ENCODE assay signal across 20 cellular contexts in genomic region chr22:46756097-46756496, GRCh38. TPM values are rescaled to one million over a fixed set of nuclear protein-coding genes. Genes with fewer than 3 reads are reported as not detected.
DNase-seq lines count a peak whose midpoint lies in the region; ATAC-seq, FAIRE-seq and TF ChIP-seq lines count a peak whose summit lies in the region.
"Had no signal": no experiment of that assay in that cellular context is flagged by ENCODE, and none has a peak within 500 bp of the region (broad histone marks: within the 10 kb centered on the region; RNA-seq: fewer than 3 reads in every experiment).

No MANE protein-coding gene starts in this region.

- FAIRE-seq in D721Med (lab: Jason Lieb, UNC), result no peak

- H3K4me3 ChIP-seq in mesendoderm (ENCODE audit: low read length), result no peak overlapping the region
- H3K4me3 ChIP-seq in gastrocnemius medialis, result no peak overlapping the region

- H3K56ac ChIP-seq in mesendoderm (ENCODE audit: low read length), result no peak overlapping the region

- H3K36me3 Mint-ChIP-seq in activated naive CD4-positive, alpha-beta T cell treated with anti-CD3 and anti-CD28 coated beads, Interleukin-2, amount 50 U/mL, for 24 hours, result peaks cover 3% of the 10 kb centered on the region
- H3K36me3 Mint-ChIP-seq in CD4-positive, alpha-beta T cell (ENCODE audit: low read depth), result peaks cover 5% of the 10 kb centered on the region
- peaks cover 22% of the 10 kb centered on the region for H3K36me3 Mint-ChIP-seq in activated T-helper 17 cell treated with anti-CD3 and anti-CD28 coated beads, Interleukin-2, amount 50 U/mL, for 72 hours (ENCODE audit: low read depth)

- H3K9ac ChIP-seq in mesendoderm (ENCODE audit: low read length), result no peak overlapping the region
- H3K9ac ChIP-seq: KMS-11 had no signal

- in situ Hi-C loops in gastrocnemius medialis (cut with MboI; ENCODE audit: low sequenced_read_pairs in 4 of 4), result no loop called here

- TF ChIP-seq POLR2A in gastrocnemius medialis (IDR thresholded peaks at IDR 0.05), result no peak

- CTCF ChIA-PET in CD4-positive, alpha-beta T cell (lab: Charles Lee), result interaction anchor here (11.7 kb wide), 1 partner anchor 46 kb away, joined by 130 read pairs; no protein-coding TSS in a partner anchor

- H3K4me1 ChIP-seq in mesendoderm (ENCODE audit: control insufficient read depth, low read depth, low read length) (no peaks in the 10 kb centered on the region), gastrocnemius medialis (peaks cover 32 to 39% of the 10 kb centered on the region in 2 donors)

- H3K27ac ChIP-seq in CD4-positive, alpha-beta T cell (ENCODE audit: low read depth, low read length), result peak overlapping the region; percentile 31
- H3K27ac ChIP-seq in mesendoderm (ENCODE audit: low read depth, low read length) (no peak overlapping the region), gastrocnemius medialis (no peak overlapping the region)
- H3K27ac ChIP-seq: 22Rv1, KMS-11 had no signal

- no peaks in the 10 kb centered on the region for H3K36me3 ChIP-seq in mesendoderm (ENCODE audit: control insufficient read depth, insufficient read depth, low read length)
- H3K36me3 ChIP-seq in gastrocnemius medialis, result no peaks in the 10 kb centered on the region

- peaks cover 28% of the 10 kb centered on the region for H3K4me1 Mint-ChIP-seq in activated naive CD4-positive, alpha-beta T cell treated with anti-CD3 and anti-CD28 coated beads, Interleukin-2, amount 50 U/mL, for 24 hours
- H3K4me1 Mint-ChIP-seq in CD4-positive, alpha-beta T cell (ENCODE audit: low read depth), result peaks cover 23% of the 10 kb centered on the region
- H3K4me1 Mint-ChIP-seq in activated T-helper 17 cell treated with anti-CD3 and anti-CD28 coated beads, Interleukin-2, amount 50 U/mL, for 72 hours, result peaks cover 22% of the 10 kb centered on the region

- H2BK120ac ChIP-seq in mesendoderm (ENCODE audit: low read depth, low read length), result no peak overlapping the region

- H4K8ac ChIP-seq in mesendoderm (ENCODE audit: low read depth, low read length), result no peak overlapping the region

- peak overlapping the region; percentile 38 for H3K27ac Mint-ChIP-seq in activated naive CD4-positive, alpha-beta T cell treated with anti-CD3 and anti-CD28 coated beads, Interleukin-2, amount 50 U/mL, for 24 hours
- peak overlapping the region; percentile 16 for H3K27ac Mint-ChIP-seq in CD4-positive, alpha-beta T cell
- H3K27ac Mint-ChIP-seq in activated T-helper 17 cell treated with anti-CD3 and anti-CD28 coated beads, Interleukin-2, amount 50 U/mL, for 72 hours, result peak overlapping the region; percentile 26

- peaks cover 4% of the 10 kb centered on the region for H3K79me1 ChIP-seq in mesendoderm (ENCODE audit: low read length)

- H3K79me2 ChIP-seq in mesendoderm (ENCODE audit: control insufficient read depth, insufficient read depth, low read length), result peaks cover 2% of the 10 kb centered on the region

- H3K4me3 Mint-ChIP-seq in activated naive CD4-positive, alpha-beta T cell treated with anti-CD3 and anti-CD28 coated beads, Interleukin-2, amount 50 U/mL, for 24 hours, result no peak overlapping the region
- no peak overlapping the region for H3K4me3 Mint-ChIP-seq in CD4-positive, alpha-beta T cell
- H3K4me3 Mint-ChIP-seq in activated T-helper 17 cell treated with anti-CD3 and anti-CD28 coated beads, Interleukin-2, amount 50 U/mL, for 72 hours, result no peak overlapping the region
- H3K4me3 Mint-ChIP-seq: CD4-positive, alpha-beta memory T cell had no signal

- H3K18ac ChIP-seq in mesendoderm (ENCODE audit: low read length), result no peak overlapping the region

- H3K27me3 ChIP-seq in CD4-positive, alpha-beta T cell (ENCODE audit: control insufficient read depth, insufficient read depth, low read length), result no peaks in the 10 kb centered on the region
- H3K27me3 ChIP-seq in mesendoderm (ENCODE audit: insufficient read depth, low read length, poor library complexity) (no peaks in the 10 kb centered on the region), gastrocnemius medialis (no peaks in the 10 kb centered on the region)

- no CpG with 5 or more reads among the region's 1 CpG for WGBS in mesendoderm (ENCODE audit: extremely low coverage, insufficient coverage, low lambda C conversion rate)

- H4K5ac ChIP-seq in mesendoderm (ENCODE audit: low read length), result no peak overlapping the region

- DNase-seq in activated naive CD4-positive, alpha-beta T cell treated with anti-CD3 and anti-CD28 coated beads, Interleukin-2, amount 50 U/mL, for 16 hours, result no peak
- no peak for DNase-seq in CD4-positive, alpha-beta T cell
- peak; percentile 51 for DNase-seq in mesendoderm
- no peak for DNase-seq in gastrocnemius medialis
- DNase-seq in D721Med (ENCODE audit: insufficient read length, low spot score), result no peak
- DNase-seq in HuH-7.5 (ENCODE audit: low spot score), result no peak
- DNase-seq: CD4-positive, alpha-beta memory T cell; GF-D8; H7; NCI-H1417 treated with DMSO at 0.1 percent for 48 hours; NCI-H187 treated with DMSO at 0.1 percent for 48 hours; NCI-H2227 treated with DMSO at 0.1 percent for 48 hours; NCI-H510A treated with DMSO at 0.1 percent for 48 hours; NCI-H82; OCI-M1; SIG-M5 had no signal

- no peak overlapping the region for H2AK5ac ChIP-seq in mesendoderm (ENCODE audit: low read length)

- H3K27me3 Mint-ChIP-seq in activated naive CD4-positive, alpha-beta T cell treated with anti-CD3 and anti-CD28 coated beads, Interleukin-2, amount 50 U/mL, for 24 hours, result no peaks in the 10 kb centered on the region
- no peaks in the 10 kb centered on the region for H3K27me3 Mint-ChIP-seq in CD4-positive, alpha-beta T cell
- H3K27me3 Mint-ChIP-seq in activated T-helper 17 cell treated with anti-CD3 and anti-CD28 coated beads, Interleukin-2, amount 50 U/mL, for 72 hours, result no peaks in the 10 kb centered on the region
- H3K27me3 Mint-ChIP-seq: CD4-positive, alpha-beta memory T cell had no signal

- H3K9me3 ChIP-seq in CD4-positive, alpha-beta T cell (ENCODE audit: control insufficient read depth, low read length), result peaks cover 10% of the 10 kb centered on the region
- H3K9me3 ChIP-seq in gastrocnemius medialis, result no peaks in the 10 kb centered on the region

- no peak overlapping the region for H3K23ac ChIP-seq in mesendoderm (ENCODE audit: low read length)

- H3K4me2 ChIP-seq in mesendoderm (ENCODE audit: low read length), result no peak overlapping the region
- H3K4me2 ChIP-seq: KMS-11 had no signal

- POLR2A ChIA-PET in CD4-positive, alpha-beta T cell (lab: Charles Lee), result interaction anchor here (0.9 kb wide), 1 partner anchor 17 kb away, joined by 3 read pairs; no protein-coding TSS in a partner anchor

- H3K4ac ChIP-seq in mesendoderm (ENCODE audit: low read depth, low read length), result no peak overlapping the region

- no peak for TF ChIP-seq CTCF in CD4-positive, alpha-beta T cell (IDR thresholded peaks at IDR 0.05)
- no peak for TF ChIP-seq CTCF in gastrocnemius medialis (IDR thresholded peaks at IDR 0.05 in 4 of 5, conservative IDR thresholded peaks at IDR 0.05 in 1 of 5)
- TF ChIP-seq CTCF in D721Med (IDR thresholded peaks at IDR 0.05; ENCODE audit: insufficient read depth, missing control alignments), result no peak

- H2BK5ac ChIP-seq in mesendoderm (ENCODE audit: low read length), result no peak overlapping the region

- intact Hi-C loops in CD4-positive, alpha-beta T cell (cut with DNase I, micrococcal nuclease), result no loop called here
- intact Hi-C loops in gastrocnemius medialis (cut with DNase I; ENCODE audit: low total_unique reads), result no loop called here

- peaks cover 6% of the 10 kb centered on the region for H3K9me3 Mint-ChIP-seq in activated naive CD4-positive, alpha-beta T cell treated with anti-CD3 and anti-CD28 coated beads, Interleukin-2, amount 50 U/mL, for 24 hours
- peaks cover 5% of the 10 kb centered on the region for H3K9me3 Mint-ChIP-seq in CD4-positive, alpha-beta T cell
- H3K9me3 Mint-ChIP-seq in activated T-helper 17 cell treated with anti-CD3 and anti-CD28 coated beads, Interleukin-2, amount 50 U/mL, for 72 hours, result peaks cover 5% of the 10 kb centered on the region

- no peak overlapping the region for H2BK15ac ChIP-seq in mesendoderm (replicated peaks; ENCODE audit: low read depth)

- ATAC-seq in CD4-positive, alpha-beta T cell (ENCODE audit: poor library complexity), result no peak
- no peak for ATAC-seq in activated T-helper 17 cell treated with anti-CD3 and anti-CD28 coated beads, Interleukin-2, amount 50 U/mL, for 72 hours (replicated peaks)
- ATAC-seq in gastrocnemius medialis, result no peak

RNA-seq across cellular contexts. Expression of gene TBC1D22A, which starts 6.4 kb away (rescaled TPM):
- total RNA-seq in CD4-positive, alpha-beta T cell, result 10 to 100 TPM; 27.1 to 31.7 TPM
- total RNA-seq in activated T-helper 17 cell treated with anti-CD3 and anti-CD28 coated beads, Interleukin-2, amount 50 U/mL, for 72 hours, result 100 to 1,000 TPM in 1 of 2 donors, 10 to 100 TPM in 1; 52.4 to 108 TPM
- 11.9 TPM for polyA plus RNA-seq in mesendoderm (2013, experiment 1 of 2)
- polyA plus RNA-seq in mesendoderm (2013, experiment 2 of 2), result 11.3 TPM
- 10 to 100 TPM; 18.8 to 25.2 (median 23.1) TPM for total RNA-seq in gastrocnemius medialis

RNA-seq across cellular contexts. Expression of gene CERK, which starts 18.0 kb away (rescaled TPM):
- total RNA-seq in CD4-positive, alpha-beta T cell, result 10 to 100 TPM; 84.6 to 88.5 TPM
- total RNA-seq in activated T-helper 17 cell treated with anti-CD3 and anti-CD28 coated beads, Interleukin-2, amount 50 U/mL, for 72 hours, result 100 to 1,000 TPM in 1 of 2 donors, 10 to 100 TPM in 1; 90.7 to 124 TPM
- 26.7 TPM for polyA plus RNA-seq in mesendoderm (2013, experiment 1 of 2)
- polyA plus RNA-seq in mesendoderm (2013, experiment 2 of 2), result 26.7 TPM
- total RNA-seq in gastrocnemius medialis, result 10 to 100 TPM; 32.7 to 38.7 (median 34.8) TPM
